8 cellular contexts compared by ENCODE assay signal in genomic region chr1:36411674-36412648, GRCh38. TPM values are rescaled to one million over a fixed set of nuclear protein-coding genes. Genes with fewer than 3 reads are reported as not detected.
A peak's percentile ranks its signal among the peaks of the same experiment; 100 is the strongest.
DNase-seq lines count a peak whose midpoint lies in the region; ATAC-seq, FAIRE-seq and TF ChIP-seq lines count a peak whose summit lies in the region.

No MANE protein-coding gene starts in this region.

- no peaks in the 10 kb centered on the region; the same call in 1 of the 2 replicates for H3K27me3 Mint-ChIP-seq in H9 (ENCODE audit: low read depth)

- H3K4me3 Mint-ChIP-seq in H9 = no peak overlapping the region

- TF ChIP-seq CTCF in H9 (conservative IDR thresholded peaks at IDR 0.05) = no peak
- no peak for TF ChIP-seq CTCF in pancreas (IDR thresholded peaks at IDR 0.05)

- no peak overlapping the region for H3K14ac ChIP-seq in H9 (ENCODE audit: insufficient read depth, low read length)

- no peaks in the 10 kb centered on the region for H3K23me2 ChIP-seq in H9 (ENCODE audit: insufficient read length, low read depth, low read length, poor library complexity, severe bottlenecking)

- DNase-seq in H9 (peak; percentile 52), NCI-H748 treated with DMSO at 0.1 percent for 48 hours (lab: John Stamatoyannopoulos, UW) (peak; percentile 3), amniotic epithelial cell (ENCODE audit: low read depth) (peak; percentile 46), pancreas (no peak), AG08396 (ENCODE audit: low spot score) (no peak), ureter (ENCODE audit: low spot score) (no peak), Right ventricle myocardium inferior (ENCODE audit: missing footprints) (no peak)

- no peaks in the 10 kb centered on the region; a peak in 1 of 5 replicates for H3K9me3 Mint-ChIP-seq in H9

- H2BK15ac ChIP-seq in H9 (ENCODE audit: low read depth, low read length) = no peak overlapping the region

- H3K27me3 ChIP-seq in H9 (ENCODE audit: insufficient read depth, low read length) (no peaks in the 10 kb centered on the region), pancreas (no peaks in the 10 kb centered on the region)

- H3K36me3 Mint-ChIP-seq in H9 (ENCODE audit: insufficient read depth in 1 of 3, low read depth in 3 of 3) = peaks cover 4 to 20% (median 20%) of the 10 kb centered on the region in 3 experiments; a peak in 5 of 7 replicates

- no peak overlapping the region for H2BK5ac ChIP-seq in H9 (ENCODE audit: insufficient read length, low read length)

- H3K79me2 ChIP-seq in H9 (ENCODE audit: insufficient read depth, low read length) = no peaks in the 10 kb centered on the region

- H2BK120ac ChIP-seq in H9 (ENCODE audit: low read depth, low read length, poor library complexity, severe bottlenecking) = no peak overlapping the region

- H3K23ac ChIP-seq in H9 (ENCODE audit: insufficient read length, low read depth, low read length) = no peak overlapping the region

- no peak overlapping the region for H3K4ac ChIP-seq in H9 (ENCODE audit: low read depth, low read length)

- H4K8ac ChIP-seq in H9 (replicated peaks; ENCODE audit: insufficient read length, low read depth, low read length) = no peak overlapping the region

- H2AK5ac ChIP-seq in H9 (ENCODE audit: insufficient read length, low read length) = no peak overlapping the region

- no peak overlapping the region for H2AFZ ChIP-seq in H9 (ENCODE audit: low read length)

- H3K79me1 ChIP-seq in H9 (ENCODE audit: insufficient read depth, low read depth, low read length, poor library complexity, severe bottlenecking) = no peaks in the 10 kb centered on the region

- no peak overlapping the region for H3K56ac ChIP-seq in H9 (ENCODE audit: insufficient read length, low read depth, low read length)

- H3K9ac ChIP-seq in H9 (ENCODE audit: extremely low read depth, insufficient read length, low read length) = no peak overlapping the region

- peak overlapping the region; percentile 25 for H3K18ac ChIP-seq in H9 (ENCODE audit: insufficient read length, low read depth, low read length)

- FAIRE-seq in pancreas (lab: Jason Lieb, UNC) = no peak

- H3K4me2 ChIP-seq in H9 (ENCODE audit: insufficient read depth, insufficient read length, low read length) = no peak overlapping the region

- no peak overlapping the region for H4K5ac ChIP-seq in H9 (ENCODE audit: insufficient read length, low read depth, low read length)

- no peaks in the 10 kb centered on the region for H3K36me3 ChIP-seq in pancreas

- H3K27ac ChIP-seq in H9 (ENCODE audit: insufficient read length, low read depth, low read length) = no peak overlapping the region
- no peak overlapping the region for H3K27ac ChIP-seq in pancreas

- no peak overlapping the region for H3K4me3 ChIP-seq in pancreas

- no peak overlapping the region for H2BK12ac ChIP-seq in H9 (ENCODE audit: insufficient read length, low read depth, low read length)

- no peak overlapping the region for H3T11ph ChIP-seq in H9 (ENCODE audit: low read length)

- H3K9me3 ChIP-seq in H9 (ENCODE audit: control insufficient read depth, low read depth, low read length) = no peaks in the 10 kb centered on the region
- no peaks in the 10 kb centered on the region for H3K9me3 ChIP-seq in pancreas

- WGBS in H9 (ENCODE audit: extremely low coverage, insufficient read length, low lambda C conversion rate) = no CpG with 5 or more reads among the region's 11 CpGs
- 46 to 53% methylated on average over 11 of the region's 11 CpGs for WGBS in pancreas, 2 donors

- peak overlapping the region in 2 of 3 experiments; percentile 88 to 94; a peak in 4 of 7 replicates for H3K27ac Mint-ChIP-seq in H9

- H3K4me1 ChIP-seq in H9 (ENCODE audit: insufficient read depth, low read length) = no peaks in the 10 kb centered on the region
- no peaks in the 10 kb centered on the region for H3K4me1 ChIP-seq in pancreas

- H4K91ac ChIP-seq in H9 (ENCODE audit: insufficient read length, low read depth, low read length) = no peak overlapping the region

- H4K20me1 ChIP-seq in H9 (ENCODE audit: control insufficient read depth, insufficient read depth, insufficient read length) = no peaks in the 10 kb centered on the region

- H3K4me1 Mint-ChIP-seq in H9 = peaks cover 5 to 12% of the 10 kb centered on the region in 2 experiments

- ATAC-seq in pancreas = peak in 3 of 4 donors; percentile 55 to 81 (median 56)
- no peak for ATAC-seq in GM18520 (IDR thresholded peaks at IDR 0.05; ENCODE audit: unreplicated experiment)
- ATAC-seq in Right ventricle myocardium inferior = no peak

- intact Hi-C loops in pancreas (cut with DNase I) = loop anchor here in 2 of 3 donors (10.0 kb wide), 2 partner anchors 67 to 317 kb away; no protein-coding TSS in a partner anchor
- intact Hi-C loops in Right ventricle myocardium inferior (cut with DNase I) = no loop called here

- no peak overlapping the region for H2BK20ac ChIP-seq in H9 (ENCODE audit: low read depth, low read length, poor library complexity, severe bottlenecking)

RNA-seq across cellular contexts. Expression of gene LSM10, which starts 14.3 kb away (rescaled TPM):
- 42.2 and 47.5 TPM in 2 replicates for total RNA-seq in H9 (2021)
- total RNA-seq in pancreas = 10 to 100 TPM in 5 of 6 donors, 1 to 10 TPM in 1; 9.5 to 16.4 (median 13.5) TPM
- polyA plus RNA-seq in pancreas = 10 to 100 TPM; 21.4 to 26.9 TPM
- 28.9 TPM for total RNA-seq in ureter
- 59.3 TPM for total RNA-seq in Right ventricle myocardium inferior

RNA-seq across cellular contexts. Expression of gene STK40, which starts 26.2 kb away (rescaled TPM):
- total RNA-seq in H9 (2021) (26.2 and 27.5 TPM in 2 replicates), pancreas (10 to 100 TPM; 32.9 to 68.1 (median 40.8) TPM), ureter (34.2 TPM), Right ventricle myocardium inferior (77.9 TPM)
- polyA plus RNA-seq in pancreas = 10 to 100 TPM; 21.2 to 26.2 TPM

RNA-seq across cellular contexts. Expression of gene OSCP1, which starts 38.3 kb away (rescaled TPM):
- total RNA-seq in H9 (2021) = 2.8 and 3.2 TPM in 2 replicates
- total RNA-seq in pancreas = 1 to 10 TPM; 3.3 to 5.6 (median 4.7) TPM
- polyA plus RNA-seq in pancreas = 1 to 10 TPM; 5.2 to 9.8 TPM
- total RNA-seq in ureter = 13.4 TPM
- 5.3 TPM for total RNA-seq in Right ventricle myocardium inferior

RNA-seq across cellular contexts. Expression of gene MRPS15, which starts 52.2 kb away (rescaled TPM):
- 105 and 111 TPM in 2 replicates for total RNA-seq in H9 (2021)
- total RNA-seq in pancreas = 10 to 100 TPM; 20.4 to 27.8 (median 26.1) TPM
- polyA plus RNA-seq in pancreas = 10 to 100 TPM; 62.6 to 79.3 TPM
- total RNA-seq in ureter = 59.9 TPM
- total RNA-seq in Right ventricle myocardium inferior = 114 TPM

Comparison
In these comparisons a context has a peak if more than half of its experiments do, and no peak if none do; other contexts are left out.
1. DNase-seq: peak in H9 (single experiment), NCI-H748 treated with DMSO at 0.1 percent for 48 hours (single experiment) and amniotic epithelial cell (single experiment); none in pancreas (0 of 6), AG08396 (single experiment), ureter (single experiment) and Right ventricle myocardium inferior (single experiment).
2. ATAC-seq: peak in pancreas (3 of 4); none in GM18520 (single experiment) and Right ventricle myocardium inferior (single experiment).